In the genomic region with DNA sequence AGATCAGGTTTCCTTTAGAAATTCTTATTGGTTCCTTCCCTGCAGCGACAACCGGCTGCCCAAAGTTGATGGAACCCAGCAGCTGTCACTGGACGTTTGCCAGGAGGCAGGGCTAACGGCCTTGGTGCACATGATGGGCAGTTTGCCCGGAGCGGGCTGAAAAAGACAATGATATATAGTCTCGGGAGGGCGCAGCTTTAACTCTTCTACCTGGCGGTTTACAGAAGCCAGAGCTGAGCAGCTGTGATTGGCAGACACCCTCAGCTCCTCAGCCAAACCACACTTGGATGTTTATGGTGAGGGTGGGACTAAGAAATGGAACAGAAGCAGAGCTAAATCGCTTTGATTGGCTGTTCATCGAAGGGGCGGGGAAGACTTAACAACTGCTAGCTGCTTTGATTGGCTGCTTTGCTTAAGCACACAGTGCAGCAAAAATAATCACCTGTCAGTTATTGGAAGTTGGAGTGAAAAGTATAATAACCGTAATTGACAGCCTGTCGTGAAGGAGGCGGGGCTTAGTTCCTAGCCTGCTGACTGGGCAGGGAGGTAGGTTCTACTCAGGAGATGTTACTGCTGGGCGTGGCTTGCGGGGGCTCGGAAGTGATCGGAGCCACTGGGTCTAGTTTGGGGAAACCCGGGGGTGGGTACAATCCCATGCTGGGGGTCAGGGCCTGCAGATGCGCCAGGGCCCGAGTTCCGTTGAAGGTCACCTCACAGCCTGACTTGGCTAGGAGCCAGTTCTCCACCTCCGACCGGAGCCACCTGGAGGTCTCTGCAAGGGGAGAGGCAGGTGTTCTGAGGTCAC, we compare ENCODE assay signal across 8 cellular contexts. TPM values are rescaled to one million over a fixed set of nuclear protein-coding genes. Genes with fewer than 3 reads are reported as not detected.
A peak's percentile ranks its signal among the peaks of the same experiment; 100 is the strongest.
DNase-seq lines count a peak whose midpoint lies in the region; ATAC-seq and TF ChIP-seq lines count a peak whose summit lies in the region.

No MANE protein-coding gene starts in this region.

- intact Hi-C loops in Panc1 (cut with micrococcal nuclease; ENCODE audit: unreplicated experiment), result no loop called here

- H2AFZ ChIP-seq in DND-41 (ENCODE audit: low read depth, low read length), result peak overlapping the region; percentile 73
- H2AFZ ChIP-seq in KMS-11 (ENCODE audit: low read depth), result peak overlapping the region; percentile 32
- H2AFZ ChIP-seq in fibroblast of lung (ENCODE audit: low read length), result no peak overlapping the region

- no peaks in the 10 kb centered on the region for H4K20me1 ChIP-seq in DND-41 (ENCODE audit: insufficient read depth, low read length)
- H4K20me1 ChIP-seq in KMS-11 (ENCODE audit: insufficient read depth), result no peaks in the 10 kb centered on the region
- H4K20me1 ChIP-seq in fibroblast of lung (ENCODE audit: control insufficient read depth, extremely low read depth, insufficient read depth, low read length), result no peaks in the 10 kb centered on the region

- peak overlapping the region; percentile 76 for H3K9ac ChIP-seq in DND-41 (ENCODE audit: low read depth, low read length)
- H3K9ac ChIP-seq in KMS-11, result peak overlapping the region; percentile 82; the same call in 1 of the 2 replicates
- no peak overlapping the region for H3K9ac ChIP-seq in fibroblast of lung (ENCODE audit: insufficient read depth, low read length)

- peak; percentile 89 for DNase-seq in DND-41
- DNase-seq in Panc1 (ENCODE audit: low read depth, low spot score), result no peak
- DNase-seq in activated T-helper 1 cell treated with anti-CD3 and anti-CD28 coated beads, Interleukin-2, amount 50 U/mL, for 16 hours (ENCODE audit: low read depth in 1 of 2, low spot score in 1 of 2), result peak; percentile 84 to 88
- peak; percentile 98 to 99 for DNase-seq in fibroblast of lung (ENCODE audit: low read depth in 2 of 2)
- DNase-seq in naive thymus-derived CD8-positive, alpha-beta T cell, result peak; percentile 85 to 98 (median 96)

- TF ChIP-seq CTCF in DND-41 (IDR thresholded peaks at IDR 0.05; ENCODE audit: borderline replicate concordance, extremely low read depth, low read length, poor library complexity, severe bottlenecking) (no peak), KMS-11 (conservative IDR thresholded peaks at IDR 0.05; ENCODE audit: low read depth, low read length) (no peak), Panc1 (IDR thresholded peaks at IDR 0.05) (no peak), fibroblast of lung (conservative IDR thresholded peaks at IDR 0.05 in 1 of 2, IDR thresholded peaks at IDR 0.05 in 1 of 2; ENCODE audit: low read depth in 1 of 2, low read length in 2 of 2) (no peak)

- peak overlapping the region; percentile 86 for H3K27ac ChIP-seq in DND-41 (ENCODE audit: low read length)
- peak overlapping the region; percentile 74 for H3K27ac ChIP-seq in KMS-11
- peak overlapping the region; percentile 67 for H3K27ac ChIP-seq in Panc1 (ENCODE audit: low read length)
- no peak overlapping the region for H3K27ac ChIP-seq in fibroblast of lung (ENCODE audit: insufficient read depth, low read length)

- POLR2A ChIA-PET in Panc1 (lab: Charles Lee), result interaction anchor here (0.5 to 0.9 kb wide), 2 partner anchors 10 to 422 kb away, joined by 4 to 12 read pairs; a partner anchor contains a TSS
- POLR2A ChIA-PET in naive thymus-derived CD8-positive, alpha-beta T cell (lab: Charles Lee), result interaction anchor here (0.5 to 10.6 kb wide), 14 partner anchors 10 to 305 kb away, joined by 3 to 484 read pairs (median 4); a partner anchor contains a TSS

- CTCF ChIA-PET in Panc1 (lab: Charles Lee), result interaction anchor here (0.7 to 2.3 kb wide), 3 partner anchors 12 to 24 kb away, joined by 3 to 20 read pairs (median 18); a partner anchor contains a TSS

- H3K36me3 Mint-ChIP-seq in naive thymus-derived CD8-positive, alpha-beta T cell, result peaks cover 0 to 28% (median 19%) of the 10 kb centered on the region in 3 donors
- H3K36me3 Mint-ChIP-seq in stimulated activated memory B cell treated with anti-CD40 and anti-IgM and Interleukin-4, amounts not matched to agents 10 μg/mL and 1 μg/mL and 100 μg/mL, for 72 hours, result peaks cover 28% of the 10 kb centered on the region

- H3K36me3 ChIP-seq in DND-41 (ENCODE audit: insufficient read depth, low read length) (no peaks in the 10 kb centered on the region), KMS-11 (ENCODE audit: insufficient read depth) (no peaks in the 10 kb centered on the region), Panc1 (ENCODE audit: control insufficient read depth, insufficient read depth, low read length) (no peaks in the 10 kb centered on the region), fibroblast of lung (ENCODE audit: control insufficient read depth, insufficient read depth, low read length) (peaks cover 14% of the 10 kb centered on the region)

- H3K9me3 ChIP-seq in DND-41 (ENCODE audit: insufficient read depth, low read length, severe bottlenecking) (no peaks in the 10 kb centered on the region), Panc1 (ENCODE audit: control insufficient read depth, insufficient read depth, low read depth, low read length) (no peaks in the 10 kb centered on the region), fibroblast of lung (ENCODE audit: control insufficient read depth, insufficient read depth, low read depth, low read length) (no peaks in the 10 kb centered on the region)

- H3K79me2 ChIP-seq in DND-41 (ENCODE audit: insufficient read depth, low read length), result no peaks in the 10 kb centered on the region; the same call in 1 of the 2 replicates
- no peaks in the 10 kb centered on the region for H3K79me2 ChIP-seq in KMS-11 (ENCODE audit: insufficient read depth, low read depth)
- peaks cover 17% of the 10 kb centered on the region for H3K79me2 ChIP-seq in fibroblast of lung (ENCODE audit: control insufficient read depth, insufficient read depth, low read length)

- H3K27me3 ChIP-seq in DND-41 (ENCODE audit: insufficient read depth, low read length, poor library complexity) (no peaks in the 10 kb centered on the region), KMS-11 (ENCODE audit: insufficient read depth, low read depth) (no peaks in the 10 kb centered on the region), Panc1 (ENCODE audit: control insufficient read depth, insufficient read depth, low read length) (no peaks in the 10 kb centered on the region), fibroblast of lung (ENCODE audit: control insufficient read depth, insufficient read depth, low read length) (no peaks in the 10 kb centered on the region)

- H3K4me1 Mint-ChIP-seq in naive thymus-derived CD8-positive, alpha-beta T cell, result peaks cover 24 to 69% (median 57%) of the 10 kb centered on the region in 4 donors
- peaks cover 67% of the 10 kb centered on the region for H3K4me1 Mint-ChIP-seq in stimulated activated memory B cell treated with anti-CD40 and anti-IgM and Interleukin-4, amounts not matched to agents 10 μg/mL and 1 μg/mL and 100 μg/mL, for 72 hours

- in situ Hi-C loops in Panc1 (cut with HindIII; ENCODE audit: low pct_unique_long_range_greater_than_20kb, low sequenced_read_pairs), result no loop called here

- no peaks in the 10 kb centered on the region for H3K27me3 Mint-ChIP-seq in naive thymus-derived CD8-positive, alpha-beta T cell
- H3K27me3 Mint-ChIP-seq in stimulated activated memory B cell treated with anti-CD40 and anti-IgM and Interleukin-4, amounts not matched to agents 10 μg/mL and 1 μg/mL and 100 μg/mL, for 72 hours, result no peaks in the 10 kb centered on the region

- peak overlapping the region; percentile 92 to 100 (median 96) for H3K4me3 Mint-ChIP-seq in naive thymus-derived CD8-positive, alpha-beta T cell
- peak overlapping the region; percentile 93 for H3K4me3 Mint-ChIP-seq in stimulated activated memory B cell treated with anti-CD40 and anti-IgM and Interleukin-4, amounts not matched to agents 10 μg/mL and 1 μg/mL and 100 μg/mL, for 72 hours

- H3K9me3 Mint-ChIP-seq in naive thymus-derived CD8-positive, alpha-beta T cell, result no peaks in the 10 kb centered on the region
- H3K9me3 Mint-ChIP-seq in stimulated activated memory B cell treated with anti-CD40 and anti-IgM and Interleukin-4, amounts not matched to agents 10 μg/mL and 1 μg/mL and 100 μg/mL, for 72 hours, result no peaks in the 10 kb centered on the region

- BruUV-seq in Panc1 (replicated peaks; lab: Mats Ljungman, UMichigan), result no TSS peak

- peaks cover 51% of the 10 kb centered on the region for H3K4me1 ChIP-seq in DND-41 (ENCODE audit: insufficient read depth, low read length)
- H3K4me1 ChIP-seq in KMS-11 (ENCODE audit: low read depth, poor library complexity, severe bottlenecking), result peaks cover 26% of the 10 kb centered on the region
- peaks cover 7% of the 10 kb centered on the region for H3K4me1 ChIP-seq in Panc1 (ENCODE audit: control insufficient read depth, insufficient read depth, low read length)
- peaks cover 22% of the 10 kb centered on the region for H3K4me1 ChIP-seq in fibroblast of lung (ENCODE audit: control insufficient read depth, extremely low read depth, insufficient read depth, low read length)

- H3K4me2 ChIP-seq in DND-41 (ENCODE audit: insufficient read depth, low read length) (peak overlapping the region; percentile 85), KMS-11 (peak overlapping the region; percentile 79), fibroblast of lung (ENCODE audit: extremely low read depth, insufficient read depth, low read length) (peak overlapping the region; percentile 32)

- peak overlapping the region; percentile 95 to 100 (median 98) for H3K27ac Mint-ChIP-seq in naive thymus-derived CD8-positive, alpha-beta T cell
- peak overlapping the region; percentile 97 for H3K27ac Mint-ChIP-seq in stimulated activated memory B cell treated with anti-CD40 and anti-IgM and Interleukin-4, amounts not matched to agents 10 μg/mL and 1 μg/mL and 100 μg/mL, for 72 hours

- peak; percentile 67 for ATAC-seq in DND-41 (ENCODE audit: insufficient read depth, low read depth)
- peak; percentile 56 for ATAC-seq in GM21786 (IDR thresholded peaks at IDR 0.05; ENCODE audit: unreplicated experiment)
- ATAC-seq in Panc1, result peak; percentile 86
- peak; percentile 69 to 79 for ATAC-seq in naive thymus-derived CD8-positive, alpha-beta T cell
- peak; percentile 88 for ATAC-seq in stimulated activated memory B cell treated with anti-CD40 and anti-IgM and Interleukin-4, amounts not matched to agents 10 μg/mL and 1 μg/mL and 100 μg/mL, for 72 hours

- H3K4me3 ChIP-seq in DND-41 (ENCODE audit: low read depth in 1 of 2, low read length in 2 of 2) (peak overlapping the region; percentile 33 to 64), KMS-11 (IDR thresholded peaks at IDR 0.05; ENCODE audit: insufficient read depth, low read depth, low read length) (no peak overlapping the region), Panc1 (ENCODE audit: low read depth in 2 of 2, low read length in 2 of 2) (peak overlapping the region; percentile 42 to 66), fibroblast of lung (replicated peaks in 1 of 4; ENCODE audit: control extremely low read depth in 1 of 4, insufficient read depth in 1 of 4, low read depth in 3 of 4, low read length in 4 of 4) (peak overlapping the region in 2 of 4 experiments; percentile 15 to 27)

RNA-seq across cellular contexts. Expression of a gene that starts 7.5 kb away (rescaled TPM):
- total RNA-seq in Panc1 (2021; ENCODE audit: unreplicated experiment) (171 TPM), fibroblast of lung (168 and 246 TPM in 2 replicates)
- polyA plus RNA-seq in Panc1 (2012; ENCODE audit: insufficient read length), result 325 TPM
- 303 and 488 TPM in 2 replicates for polyA plus RNA-seq in fibroblast of lung
- 529 and 765 TPM in 2 replicates for polyA plus RNA-seq in fibroblast of lung (2012)
- polyA minus RNA-seq in fibroblast of lung (ENCODE audit: low replicate concordance), result 721 and 1,057 TPM in 2 replicates
- 100 to 1,000 TPM; 275 to 277 TPM for total RNA-seq in naive thymus-derived CD8-positive, alpha-beta T cell
- 100 to 1,000 TPM; 514 to 721 (median 617) TPM for polyA plus RNA-seq in naive thymus-derived CD8-positive, alpha-beta T cell

RNA-seq across cellular contexts. Expression of a gene that starts 30.9 kb away (rescaled TPM):
- total RNA-seq in Panc1 (2021; ENCODE audit: unreplicated experiment) (6.6 TPM), fibroblast of lung (2.8 and 8.3 TPM in 2 replicates)
- 6.2 TPM for polyA plus RNA-seq in Panc1 (2012; ENCODE audit: insufficient read length)
- 3.9 and 4.0 TPM in 2 replicates for polyA plus RNA-seq in fibroblast of lung
- 3.7 and 5.2 TPM in 2 replicates for polyA plus RNA-seq in fibroblast of lung (2012)
- polyA minus RNA-seq in fibroblast of lung (ENCODE audit: low replicate concordance), result 5.4 and 12.3 TPM in 2 replicates
- 10 to 100 TPM; 25.0 to 29.4 TPM for total RNA-seq in naive thymus-derived CD8-positive, alpha-beta T cell
- 10 to 100 TPM in 1 of 3 donors, 1 to 10 TPM in 2; 3.9 to 10.7 (median 4.9) TPM for polyA plus RNA-seq in naive thymus-derived CD8-positive, alpha-beta T cell

RNA-seq across cellular contexts. Expression of a gene that starts 31.3 kb away (rescaled TPM):
- total RNA-seq in Panc1 (2021; ENCODE audit: unreplicated experiment) (0.39 TPM), fibroblast of lung (not detected in 2 replicates)
- 1.0 TPM for polyA plus RNA-seq in Panc1 (2012; ENCODE audit: insufficient read length)
- not detected in 2 replicates for polyA plus RNA-seq in fibroblast of lung
- not detected in 2 replicates for polyA plus RNA-seq in fibroblast of lung (2012)
- not detected in 2 replicates for polyA minus RNA-seq in fibroblast of lung (ENCODE audit: low replicate concordance)
- not detected for total RNA-seq in naive thymus-derived CD8-positive, alpha-beta T cell
- polyA plus RNA-seq in naive thymus-derived CD8-positive, alpha-beta T cell, result not detected

RNA-seq across cellular contexts. Expression of a gene that starts 58.5 kb away (rescaled TPM):
- total RNA-seq in Panc1 (2021; ENCODE audit: unreplicated experiment), result 111 TPM
- 113 TPM for polyA plus RNA-seq in Panc1 (2012; ENCODE audit: insufficient read length)
- total RNA-seq in fibroblast of lung, result 42.4 and 59.0 TPM in 2 replicates
- polyA plus RNA-seq in fibroblast of lung, result 145 TPM in 2 replicates
- 220 and 240 TPM in 2 replicates for polyA plus RNA-seq in fibroblast of lung (2012)
- 405 and 524 TPM in 2 replicates for polyA minus RNA-seq in fibroblast of lung (ENCODE audit: low replicate concordance)
- 10 to 100 TPM; 49.6 TPM for total RNA-seq in naive thymus-derived CD8-positive, alpha-beta T cell
- polyA plus RNA-seq in naive thymus-derived CD8-positive, alpha-beta T cell, result 10 to 100 TPM; 21.3 to 24.8 (median 22.5) TPM

Comparison
In these comparisons a context has a peak if more than half of its experiments do, and no peak if none do; other contexts are left out.
1. H3K4me2 ChIP-seq: peak in every context shown above with its lines; median percentile 85 in DND-41; 79 in KMS-11; 32 in fibroblast of lung.